Comparison of ENCODE assay signal across 8 cellular contexts in the genomic region with DNA sequence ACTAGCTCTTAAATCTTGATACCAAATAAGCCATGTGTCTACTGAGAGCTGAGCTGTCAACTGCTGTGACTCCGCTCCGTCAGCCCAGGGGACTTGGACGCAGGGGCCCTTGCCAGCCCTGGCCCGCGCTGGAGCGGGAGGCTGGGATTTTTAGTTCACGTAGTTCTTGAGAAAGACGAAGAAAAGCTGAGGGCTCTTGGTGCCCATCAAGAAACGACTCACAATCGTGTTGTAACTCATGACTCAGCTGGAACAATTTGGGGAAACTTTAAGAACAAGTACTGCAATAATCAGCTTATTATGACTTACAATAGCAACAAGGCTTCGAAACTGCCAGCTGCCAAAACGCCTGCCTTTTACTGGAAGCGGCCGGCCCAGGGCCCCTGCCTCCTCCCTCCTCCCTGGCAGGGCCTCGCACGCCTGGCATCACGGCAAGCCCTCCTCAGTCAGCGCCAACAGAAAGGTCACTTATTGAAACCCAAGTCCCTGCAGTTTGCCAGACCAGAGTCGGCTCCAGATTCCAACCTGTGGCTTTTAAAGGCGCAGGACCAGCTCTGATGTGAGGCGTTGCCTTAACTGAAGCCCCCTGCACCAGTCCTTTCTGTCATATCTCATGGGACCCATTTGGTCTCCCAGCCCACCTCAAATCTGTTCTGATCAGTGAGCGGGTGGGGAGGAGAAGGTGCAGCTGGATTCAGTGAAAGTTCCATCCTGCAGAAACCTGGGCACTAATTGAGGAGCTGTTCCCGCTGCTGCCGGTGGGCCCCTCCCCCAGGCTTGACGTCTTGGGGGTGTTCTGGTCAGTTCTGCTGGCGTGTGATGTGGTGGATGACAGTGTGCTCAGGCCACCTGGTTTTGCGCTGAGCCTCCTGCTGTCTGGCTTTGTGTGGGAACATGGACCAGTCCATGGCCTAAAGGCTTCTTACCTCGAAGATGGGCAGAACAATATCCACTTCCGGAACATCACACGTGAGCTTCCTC.
DNase-seq lines count a peak whose midpoint lies in the region; ATAC-seq and TF ChIP-seq lines count a peak whose summit lies in the region.

No MANE protein-coding gene starts in this region.

- peak; percentile 62 for DNase-seq in activated effector memory CD4-positive, alpha-beta T cell treated with anti-CD3 and anti-CD28 coated beads, Interleukin-2, amount 50 U/mL, for 16 hours
- DNase-seq in activated effector memory CD4-positive, alpha-beta T cell treated with Interleukin-2 at 50 U/mL for 16 hours, result no peak
- peak; percentile 36 for DNase-seq in activated T-cell treated with anti-CD3 and anti-CD28 coated beads, Interleukin-2, amount 50 U/mL, for 1 hour
- peak; percentile 44 for DNase-seq in foreskin melanocyte
- DNase-seq in omental fat pad (ENCODE audit: low spot score), result peak; percentile 49
- DNase-seq in cerebellar nuclear complex (lab: John Stamatoyannopoulos, UW), result no peak

- ATAC-seq in omental fat pad (ENCODE audit: low FRiP score) (peak; percentile 74), HG03378 (IDR thresholded peaks at IDR 0.05; ENCODE audit: unreplicated experiment) (no peak), GM21526 (IDR thresholded peaks at IDR 0.05; ENCODE audit: low FRiP score, unreplicated experiment) (no peak)

- no peak for TF ChIP-seq CTCF in omental fat pad (IDR thresholded peaks at IDR 0.05)

Comparison
In these comparisons a context has a peak if more than half of its experiments do, and no peak if none do; other contexts are left out.
1. DNase-seq: peak in activated effector memory CD4-positive, alpha-beta T cell treated with anti-CD3 and anti-CD28 coated beads, Interleukin-2, amount 50 U/mL, for 16 hours (single experiment), activated T-cell treated with anti-CD3 and anti-CD28 coated beads, Interleukin-2, amount 50 U/mL, for 1 hour (single experiment), foreskin melanocyte (single experiment) and omental fat pad (single experiment); none in activated effector memory CD4-positive, alpha-beta T cell treated with Interleukin-2 at 50 U/mL for 16 hours (single experiment) and cerebellar nuclear complex (0 of 2).